ENCODE assay signal across 21 cellular contexts in the genomic region with DNA sequence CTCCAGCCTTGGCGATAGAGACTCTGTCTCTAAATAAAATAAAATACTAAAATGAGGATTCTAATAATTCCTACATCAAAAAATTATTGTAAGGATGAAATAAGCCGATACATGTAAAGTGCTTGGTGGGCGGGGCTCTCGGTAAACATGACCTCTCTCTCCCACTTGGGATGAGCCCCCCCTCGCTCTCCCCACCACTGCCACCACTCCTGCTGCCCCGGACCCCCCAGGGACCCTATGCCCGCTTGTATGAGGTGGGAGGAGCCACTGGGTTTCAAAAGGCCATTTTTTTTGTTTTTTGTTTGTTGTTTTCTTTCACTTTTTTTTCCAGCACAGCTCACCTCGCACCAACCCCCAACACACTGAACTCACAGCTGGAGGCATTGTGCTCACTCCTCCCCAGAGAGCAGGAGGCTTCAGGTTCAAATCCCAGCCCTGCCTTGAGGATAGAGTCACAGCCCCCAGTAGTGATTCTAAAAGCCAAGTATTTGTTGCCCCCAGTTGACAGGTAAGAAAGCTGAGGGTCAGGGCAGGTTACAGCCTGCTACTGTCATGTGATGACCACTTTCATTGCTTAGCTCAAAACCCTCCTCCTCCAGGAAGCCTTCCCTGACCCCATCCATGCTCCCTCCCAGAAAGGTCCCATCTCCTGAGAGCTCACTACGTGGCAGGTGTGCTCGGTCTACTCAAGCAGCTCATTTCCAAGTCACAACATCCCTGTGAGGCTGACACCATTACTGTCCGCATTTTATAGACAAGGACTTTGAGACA. TPM values are rescaled to one million over a fixed set of nuclear protein-coding genes. Genes with fewer than 3 reads are reported as not detected.
DNase-seq lines count a peak whose midpoint lies in the region; ATAC-seq and TF ChIP-seq lines count a peak whose summit lies in the region.
"Had no signal": no experiment of that assay in that cellular context is flagged by ENCODE, and none has a peak within 500 bp of the region (broad histone marks: within the 10 kb centered on the region; RNA-seq: fewer than 3 reads in every experiment).

No MANE protein-coding gene starts in this region.

- H3K4me3 ChIP-seq in right cardiac atrium (ENCODE audit: low read length) (no peak overlapping the region), neural progenitor cell (no peak overlapping the region)
- H3K4me3 ChIP-seq in CD8-positive, alpha-beta memory T cell (ENCODE audit: low read length) = no peak overlapping the region
- H3K4me3 ChIP-seq: cardiac muscle cell had no signal

- peak overlapping the region; percentile 39 for H3K4me2 ChIP-seq in neural progenitor cell

- H3K9ac ChIP-seq in neural progenitor cell = no peak overlapping the region

- no peaks in the 10 kb centered on the region for H3K9me3 ChIP-seq in right cardiac atrium (ENCODE audit: control insufficient read depth, low read length)
- H3K9me3 ChIP-seq in neural progenitor cell (ENCODE audit: low read depth) = no peaks in the 10 kb centered on the region
- no peaks in the 10 kb centered on the region for H3K9me3 ChIP-seq in CD8-positive, alpha-beta memory T cell (ENCODE audit: low read length)

- CTCF ChIA-PET in CD8-positive, alpha-beta memory T cell (lab: Charles Lee) = interaction anchor here (1.9 kb wide), 1 partner anchor 102 kb away, joined by 9 read pairs; no protein-coding TSS in a partner anchor

- H3K27ac ChIP-seq in right cardiac atrium (ENCODE audit: low read length) (no peak overlapping the region), neural progenitor cell (no peak overlapping the region)
- no peak overlapping the region for H3K27ac ChIP-seq in CD8-positive, alpha-beta memory T cell (ENCODE audit: low read depth, low read length)
- H3K27ac ChIP-seq: C4-2B, epithelial cell of prostate had no signal

- peaks cover 41% of the 10 kb centered on the region for H3K79me2 ChIP-seq in neural progenitor cell (ENCODE audit: low read depth)

- H3K4me1 Mint-ChIP-seq in brain = peaks cover 80% of the 10 kb centered on the region
- H3K4me1 Mint-ChIP-seq in neural progenitor cell = peaks cover 54% of the 10 kb centered on the region
- peaks cover 10 to 16% (median 13%) of the 10 kb centered on the region in 3 donors for H3K4me1 Mint-ChIP-seq in CD8-positive, alpha-beta memory T cell

- H3K9me3 Mint-ChIP-seq in brain (peaks cover 0 to 2% (median 0%) of the 10 kb centered on the region in 5 experiments), neural progenitor cell (no peaks in the 10 kb centered on the region)
- H3K9me3 Mint-ChIP-seq in CD8-positive, alpha-beta memory T cell = no peaks in the 10 kb centered on the region
- H3K9me3 Mint-ChIP-seq: memory B cell; naive thymus-derived CD8-positive, alpha-beta T cell had no signal

- H3K4me1 ChIP-seq in right cardiac atrium (ENCODE audit: control insufficient read depth, insufficient read depth, low read length) (peaks cover 14% of the 10 kb centered on the region), neural progenitor cell (peaks cover 30% of the 10 kb centered on the region)
- H3K4me1 ChIP-seq in CD8-positive, alpha-beta memory T cell (ENCODE audit: insufficient read depth, low read length) = peaks cover 12% of the 10 kb centered on the region

- peak in 2 of 3 donors; percentile 40 to 53 for DNase-seq in right cardiac atrium
- no peak for DNase-seq in Right ventricle myocardium superior
- DNase-seq in neural progenitor cell (ENCODE audit: low spot score) = no peak
- DNase-seq in CD8-positive, alpha-beta memory T cell = no peak
- no peak for DNase-seq in head of caudate nucleus
- no peak for DNase-seq in cerebellar nuclear complex (lab: John Stamatoyannopoulos, UW)
- DNase-seq in NCI-H748 (lab: John Stamatoyannopoulos, UW; ENCODE audit: unreplicated experiment) = no peak
- DNase-seq: ACHN; activated CD4-positive, alpha-beta T cell treated with anti-CD3 and anti-CD28 coated beads for 48 hours; dermis blood vessel endothelial cell; DMS 273 treated with DMSO at 0.1 percent for 48 hours; naive thymus-derived CD8-positive, alpha-beta T cell; NCI-H146; NCI-H748 treated with DMSO at 0.1 percent for 48 hours; SIG-M5 had no signal

- H3F3A ChIP-seq in neural progenitor cell (ENCODE audit: low read depth) = peaks cover 39% of the 10 kb centered on the region

- POLR2A ChIA-PET in CD8-positive, alpha-beta memory T cell (lab: Charles Lee) = no interaction called here

- no peaks in the 10 kb centered on the region for H3K36me3 ChIP-seq in neural progenitor cell
- no peaks in the 10 kb centered on the region for H3K36me3 ChIP-seq in CD8-positive, alpha-beta memory T cell (ENCODE audit: insufficient read depth, low read length)
- H3K36me3 ChIP-seq: cardiac muscle cell had no signal

- H3K27me3 ChIP-seq in right cardiac atrium (ENCODE audit: control insufficient read depth, insufficient read depth) (no peaks in the 10 kb centered on the region), neural progenitor cell (peaks cover 10% of the 10 kb centered on the region)
- peaks cover 15% of the 10 kb centered on the region for H3K27me3 ChIP-seq in CD8-positive, alpha-beta memory T cell (ENCODE audit: insufficient read depth, low read length, poor library complexity, severe bottlenecking)
- H3K27me3 ChIP-seq: cardiac muscle cell had no signal

- peak overlapping the region in 3 of 5 experiments; percentile 10 to 39 (median 11) for H3K4me3 Mint-ChIP-seq in brain
- H3K4me3 Mint-ChIP-seq in neural progenitor cell = no peak overlapping the region
- H3K4me3 Mint-ChIP-seq in CD8-positive, alpha-beta memory T cell = no peak overlapping the region
- H3K4me3 Mint-ChIP-seq: memory B cell; naive thymus-derived CD8-positive, alpha-beta T cell had no signal

- H3K27me3 Mint-ChIP-seq in brain = peaks cover 15% of the 10 kb centered on the region
- H3K27me3 Mint-ChIP-seq in neural progenitor cell (ENCODE audit: insufficient read depth, low read depth) = peaks cover 8% of the 10 kb centered on the region
- H3K27me3 Mint-ChIP-seq in CD8-positive, alpha-beta memory T cell = peaks cover 26 to 41% of the 10 kb centered on the region in 2 donors

- peak overlapping the region in 4 of 5 experiments; percentile 17 to 92 (median 58) for H3K27ac Mint-ChIP-seq in brain
- peak overlapping the region; percentile 78 for H3K27ac Mint-ChIP-seq in neural progenitor cell
- H3K27ac Mint-ChIP-seq in CD8-positive, alpha-beta memory T cell = peak overlapping the region in 2 of 8 donors; percentile 74 to 87
- H3K27ac Mint-ChIP-seq: memory B cell; naive thymus-derived CD8-positive, alpha-beta T cell had no signal

- H3K36me3 Mint-ChIP-seq in brain (no peaks in the 10 kb centered on the region), neural progenitor cell (no peaks in the 10 kb centered on the region)
- no peaks in the 10 kb centered on the region for H3K36me3 Mint-ChIP-seq in CD8-positive, alpha-beta memory T cell
- H3K36me3 Mint-ChIP-seq: memory B cell; naive thymus-derived CD8-positive, alpha-beta T cell had no signal

- TF ChIP-seq CTCF in brain (conservative IDR thresholded peaks at IDR 0.05) (no peak), neural progenitor cell (IDR thresholded peaks at IDR 0.05) (no peak)

- ATAC-seq in right cardiac atrium (no peak), Right ventricle myocardium superior (ENCODE audit: poor library complexity) (no peak)
- ATAC-seq: naive thymus-derived CD8-positive, alpha-beta T cell had no signal

- intact Hi-C loops in right cardiac atrium (cut with DNase I) = loop anchor here in 1 of 4 donors (5.0 kb wide), 1 partner anchor 57 kb away; no protein-coding TSS in a partner anchor
- intact Hi-C loops in Right ventricle myocardium superior (cut with DNase I) = loop anchor here (10.0 kb wide), 1 partner anchor 50 kb away; no protein-coding TSS in a partner anchor
- intact Hi-C loops in head of caudate nucleus (cut with DNase I) = no loop called here

- 75% methylated on average over 11 of the region's 11 CpGs for WGBS in right cardiac atrium

- peaks cover 71% of the 10 kb centered on the region for H4K20me1 ChIP-seq in neural progenitor cell (ENCODE audit: low read depth)

- H2AFZ ChIP-seq in neural progenitor cell (replicated peaks) = no peak overlapping the region

RNA-seq across cellular contexts. Expression of gene SDC3, which starts 4.2 kb away (rescaled TPM):
- total RNA-seq in right cardiac atrium (10 to 100 TPM; 33.2 to 39.5 (median 38.5) TPM), Right ventricle myocardium superior (19.9 TPM), neural progenitor cell (ENCODE audit: low replicate concordance) (23.0 and 45.1 TPM in 2 replicates)
- polyA plus RNA-seq in right cardiac atrium (40.9 TPM), brain (ENCODE audit: insufficient read depth, low read depth, low replicate concordance) (117 TPM)
- total RNA-seq in CD8-positive, alpha-beta memory T cell = under 1 TPM; 0.44 TPM
- polyA plus RNA-seq in CD8-positive, alpha-beta memory T cell = not detected
- total RNA-seq: OCI-LY7 had no signal
- polyA plus RNA-seq: naive thymus-derived CD8-positive, alpha-beta T cell had no signal

Comparison
In these comparisons a context has a peak if more than half of its experiments do, and no peak if none do; other contexts are left out.
1. DNase-seq: peak in right cardiac atrium (2 of 3); none in Right ventricle myocardium superior (single experiment), neural progenitor cell (single experiment), CD8-positive, alpha-beta memory T cell (0 of 5), head of caudate nucleus (0 of 42), cerebellar nuclear complex (0 of 2) and NCI-H748 (single experiment).
2. H3K4me3 Mint-ChIP-seq: peak in brain (3 of 5); none in neural progenitor cell (single experiment) and CD8-positive, alpha-beta memory T cell (0 of 7).
3. RNA of gene SDC3, which starts 4.2 kb away (total RNA-seq): 33.2 to 39.5 TPM in right cardiac atrium, 23.0 to 45.1 TPM in neural progenitor cell and 19.9 TPM in Right ventricle myocardium superior (single experiment); 0.44 TPM in CD8-positive, alpha-beta memory T cell; every median in the first group is over 10 times any median in the second.